Comparison of ENCODE assay signal across 8 cellular contexts in genomic region chr21:14675774-14676530, GRCh38.
DNase-seq lines count a peak whose midpoint lies in the region; ATAC-seq, FAIRE-seq and TF ChIP-seq lines count a peak whose summit lies in the region.

No MANE protein-coding gene starts in this region.

- H3K4me3 ChIP-seq in ACC112 (ENCODE audit: low read depth, low read length) (no peak overlapping the region), GM12878 (peak overlapping the region; percentile 48; the same call in 1 of the 2 replicates), hepatocyte (no peak overlapping the region)

- RAD21 ChIA-PET in GM12878 (lab: Charles Lee; ENCODE audit: unreplicated experiment): interaction anchor here (1.0 to 2.7 kb wide), 7 partner anchors 12 to 222 kb away, joined by 3 to 9 read pairs (median 7); no protein-coding TSS in a partner anchor

- CTCF ChIA-PET in GM12878 (lab: Yijun Ruan, JAX): interaction anchor here (0.6 to 2.8 kb wide), 9 partner anchors 9 to 222 kb away, joined by 3 to 8 read pairs (median 3); no protein-coding TSS in a partner anchor

- H3K79me2 ChIP-seq in ACC112 (ENCODE audit: control insufficient read depth, insufficient read depth, low read length, unreplicated experiment): no peaks in the 10 kb centered on the region
- H3K79me2 ChIP-seq in GM12878 (ENCODE audit: control insufficient read depth, insufficient read depth, low read length): no peaks in the 10 kb centered on the region
- H3K79me2 ChIP-seq in hepatocyte: no peaks in the 10 kb centered on the region

- POLR2A ChIA-PET in GM12878 (lab: Charles Lee): interaction anchor here (1.0 to 1.2 kb wide), 2 partner anchors 9 to 11 kb away, joined by 3 to 6 read pairs; no protein-coding TSS in a partner anchor

- H3K4me1 ChIP-seq in ACC112 (ENCODE audit: control insufficient read depth, insufficient read depth, low read length, unreplicated experiment) (no peaks in the 10 kb centered on the region), GM12878 (ENCODE audit: control insufficient read depth, insufficient read depth, low read length) (peaks cover 26% of the 10 kb centered on the region), hepatocyte (ENCODE audit: insufficient read depth) (no peaks in the 10 kb centered on the region)

- ATAC-seq in GM19324 (IDR thresholded peaks at IDR 0.05; ENCODE audit: low FRiP score, unreplicated experiment) (peak; percentile 89), HG03571 (IDR thresholded peaks at IDR 0.05; ENCODE audit: unreplicated experiment) (peak; percentile 73), GM12878 (peak; percentile 84), GM21737 (IDR thresholded peaks at IDR 0.05; ENCODE audit: unreplicated experiment) (no peak)

- no TSS peak for BruUV-seq in GM12878 (replicated peaks; lab: Mats Ljungman, UMichigan)

- in situ Hi-C loops in GM12878 (cut with MboI) (no loop called here), ACHN (cut with HindIII; ENCODE audit: low pct_ligation_motif_present, low pct_unique_long_range_greater_than_20kb, low sequenced_read_pairs) (no loop called here)

- intact Hi-C loops in GM12878 (cut with micrococcal nuclease; ENCODE audit: unreplicated experiment): no loop called here

- no peaks in the 10 kb centered on the region for H4K20me1 ChIP-seq in GM12878 (ENCODE audit: control insufficient read depth, insufficient read depth)
- H4K20me1 ChIP-seq in hepatocyte (ENCODE audit: insufficient read depth, poor library complexity, severe bottlenecking): no peaks in the 10 kb centered on the region

- H3K9me3 ChIP-seq in GM12878 (replicated peaks; ENCODE audit: control insufficient read depth, insufficient read depth, low read length): peaks cover 2% of the 10 kb centered on the region; the same call in 2 of the 3 replicates
- no peaks in the 10 kb centered on the region for H3K9me3 ChIP-seq in hepatocyte (ENCODE audit: low read depth)

- no peaks in the 10 kb centered on the region for H3K9me2 ChIP-seq in hepatocyte (replicated peaks; ENCODE audit: insufficient read depth)

- TF ChIP-seq CTCF in GM12878 (IDR thresholded peaks at IDR 0.05 in 2 of 3, conservative IDR thresholded peaks at IDR 0.05 in 1 of 3; ENCODE audit: control insufficient read depth in 2 of 3, extremely low read depth in 1 of 3, insufficient read depth in 1 of 3, low read depth in 3 of 3, low read length in 3 of 3): no peak
- TF ChIP-seq CTCF in hepatocyte (IDR thresholded peaks at IDR 0.05; ENCODE audit: poor library complexity): no peak

- H3K27me3 ChIP-seq in ACC112 (ENCODE audit: insufficient read depth, low read length): no peaks in the 10 kb centered on the region
- no peaks in the 10 kb centered on the region for H3K27me3 ChIP-seq in GM12878 (replicated peaks in 1 of 2; ENCODE audit: control insufficient read depth in 2 of 2, insufficient read depth in 2 of 2, low read length in 1 of 2)
- no peaks in the 10 kb centered on the region for H3K27me3 ChIP-seq in hepatocyte

- SMC1A ChIA-PET in GM12878 (lab: Charles Lee; ENCODE audit: uncharacterized antibody, unreplicated experiment): interaction anchor here (0.7 to 5.9 kb wide), 18 partner anchors 9 to 236 kb away, joined by 3 to 33 read pairs (median 3); no protein-coding TSS in a partner anchor

- H3K9ac ChIP-seq in GM12878 (ENCODE audit: control insufficient read depth, insufficient read depth, low read length): peak overlapping the region; percentile 40

- H3K27ac ChIP-seq in ACC112 (ENCODE audit: low read depth, low read length) (no peak overlapping the region), GM12878 (ENCODE audit: control insufficient read depth, insufficient read depth) (peak overlapping the region; percentile 79), hepatocyte (no peak overlapping the region)

- H3K4me2 ChIP-seq in GM12878 (ENCODE audit: control insufficient read depth, insufficient read depth) (peak overlapping the region; percentile 32), hepatocyte (no peak overlapping the region)

- TF ChIP-seq RAD21 in GM12878 (IDR thresholded peaks at IDR 0.05; ENCODE audit: insufficient read depth, low read depth, low read length): no peak

- DNase-seq in GM12878 (ENCODE audit: low read depth, low spot score) (peak; percentile 48), hepatocyte (ENCODE audit: low spot score) (no peak), ACHN (no peak), NCI-H446 (lab: John Stamatoyannopoulos, UW) (no peak)

- WGBS in GM12878 (ENCODE audit: insufficient coverage, insufficient replicate concordance, low lambda C conversion rate, missing lambda C conversion rate): 9% methylated on average over 7 of the region's 7 CpGs
- WGBS in hepatocyte (ENCODE audit: low lambda C conversion rate, missing lambda C conversion rate): 74% methylated on average over 7 of the region's 7 CpGs

- H3K36me3 ChIP-seq in ACC112 (ENCODE audit: insufficient read depth, low read length): no peaks in the 10 kb centered on the region
- H3K36me3 ChIP-seq in GM12878 (ENCODE audit: control insufficient read depth in 2 of 2, insufficient read depth in 2 of 2, low read length in 1 of 2): no peaks in the 10 kb centered on the region
- H3K36me3 ChIP-seq in hepatocyte (replicated peaks; ENCODE audit: insufficient read depth, low read depth): no peaks in the 10 kb centered on the region

- no peak for TF ChIP-seq POLR2A in GM12878 (IDR thresholded peaks at IDR 0.05; ENCODE audit: low read depth, low read length)

- TF ChIP-seq EP300 in GM12878 (IDR thresholded peaks at IDR 0.05; ENCODE audit: borderline replicate concordance in 1 of 2, control insufficient read depth in 1 of 2, low read depth in 2 of 2, low read length in 2 of 2): 0 out of 4 replicates have a peak, but pooled peaks of 1 of the 2 experiments have one; percentile 25

- FAIRE-seq in GM12878 (lab: Jason Lieb, UNC): peak; percentile 41

- peak overlapping the region; percentile 48 for H2AFZ ChIP-seq in ACC112 (ENCODE audit: low read length, unreplicated experiment)
- H2AFZ ChIP-seq in GM12878 (ENCODE audit: control insufficient read depth, low read depth, low read length): peak overlapping the region; percentile 68
- H2AFZ ChIP-seq in hepatocyte: no peak overlapping the region

TF ChIP-seq in GM12878, 131 proteins besides CTCF, POLR2A, EP300 and RAD21 (continues in another document):
- TF ChIP-seq CHD2 (IDR thresholded peaks at IDR 0.05; ENCODE audit: borderline replicate concordance, low read depth, low read length): no peak
- no peak for TF ChIP-seq TCF12 (IDR thresholded peaks at IDR 0.05; ENCODE audit: low read depth, low read length)
- 0 out of 2 replicates have a peak, but pooled peaks have one; percentile 16 for TF ChIP-seq ATF2 (IDR thresholded peaks at IDR 0.05; ENCODE audit: low read length)
- TF ChIP-seq BHLHE40 (IDR thresholded peaks at IDR 0.05; ENCODE audit: borderline replicate concordance in 1 of 2, low read depth in 2 of 2, low read length in 1 of 2): no peak
- no peak for TF ChIP-seq TCF3 (IDR thresholded peaks at IDR 0.05; ENCODE audit: borderline replicate concordance, insufficient read depth, low read depth, low read length)
- TF ChIP-seq ZNF24 (IDR thresholded peaks at IDR 0.05): 0 out of 2 replicates have a peak, but pooled peaks have one; percentile 12
- TF ChIP-seq SIN3A (IDR thresholded peaks at IDR 0.05; ENCODE audit: low read depth, low read length): no peak
- no peak for TF ChIP-seq RUNX3 (IDR thresholded peaks at IDR 0.05; ENCODE audit: low read length)
- 0 out of 2 replicates have a peak, but pooled peaks have one; percentile 24 for TF ChIP-seq POLR2AphosphoS5 (IDR thresholded peaks at IDR 0.05; ENCODE audit: low read length)
- no peak for TF ChIP-seq ATF3 (IDR thresholded peaks at IDR 0.05; ENCODE audit: borderline replicate concordance, extremely low read depth, low read depth, low read length)
- no peak for TF ChIP-seq MXI1 (IDR thresholded peaks at IDR 0.05; ENCODE audit: low read depth, low read length)
- no peak for TF ChIP-seq BRCA1 (IDR thresholded peaks at IDR 0.05; ENCODE audit: low read depth, low read length)
- no peak for TF ChIP-seq YBX1 (IDR thresholded peaks at IDR 0.05)
- TF ChIP-seq MEF2A (IDR thresholded peaks at IDR 0.05; ENCODE audit: insufficient read depth, low read depth, low read length): 0 out of 2 replicates have a peak, but pooled peaks have one; percentile 3
- peak in 1 of 2 experiments; percentile 41; a peak in 1 of 4 replicates for TF ChIP-seq ETV6 (conservative IDR thresholded peaks at IDR 0.05 in 1 of 2, IDR thresholded peaks at IDR 0.05 in 1 of 2; ENCODE audit: borderline replicate concordance in 1 of 2, low read depth in 1 of 2)
- no peak for TF ChIP-seq ZSCAN29 (IDR thresholded peaks at IDR 0.05)
- no peak for TF ChIP-seq RELA (IDR thresholded peaks at IDR 0.05; ENCODE audit: borderline replicate concordance, partially characterized antibody)
- TF ChIP-seq CHD1 (IDR thresholded peaks at IDR 0.05; ENCODE audit: low read depth, low read length): no peak
- TF ChIP-seq FOXM1 (IDR thresholded peaks at IDR 0.05; ENCODE audit: low read depth, low read length): no peak
- no peak for TF ChIP-seq SREBF1 (IDR thresholded peaks at IDR 0.05; ENCODE audit: low read length)
- TF ChIP-seq SP1 (IDR thresholded peaks at IDR 0.05; ENCODE audit: low read depth, low read length): no peak
- TF ChIP-seq PAX5 (IDR thresholded peaks at IDR 0.05; ENCODE audit: borderline replicate concordance, low read depth, low read length): no peak
- no peak for TF ChIP-seq FOXK2 (IDR thresholded peaks at IDR 0.05)
